ENCODE assay signal across 34 cellular contexts in genomic region chr5:3049261-3049660, GRCh38.
"Had no signal": no experiment of that assay in that cellular context is flagged by ENCODE, and none has a peak within 500 bp of the region (broad histone marks: within the 10 kb centered on the region; RNA-seq: fewer than 3 reads in every experiment).

No MANE protein-coding gene starts in this region.

- H3K27ac ChIP-seq: adrenal gland, body of pancreas, brain microvascular endothelial cell, breast epithelium, VCaP had no signal

- H3K36me3 Mint-ChIP-seq: activated CD4-positive, alpha-beta memory T cell treated with anti-CD3 and anti-CD28 coated beads for 36 hours; activated naive CD4-positive, alpha-beta T cell treated with anti-CD3 and anti-CD28 coated beads, Interleukin-2, amount 50 U/mL, for 72 hours; activated naive CD8-positive, alpha-beta T cell treated with anti-CD3 and anti-CD28 coated beads for 36 hours had no signal

- H3K27me3 Mint-ChIP-seq: activated B cell treated with CpG ODN at 0.5 μM for 24 hours; activated CD4-positive, alpha-beta memory T cell treated with anti-CD3 and anti-CD28 coated beads for 36 hours; activated CD4-positive, alpha-beta T cell treated with anti-CD3 and anti-CD28 coated beads, Interleukin-2, amount 10 ng/mL, durations not matched to agents 24 days and 14 days; activated CD8-positive, alpha-beta T cell treated with anti-CD3 and anti-CD28 coated beads for 36 hours; activated naive CD8-positive, alpha-beta T cell treated with anti-CD3 and anti-CD28 coated beads for 36 hours; activated T-helper 17 cell treated with anti-CD3 and anti-CD28 coated beads, Interleukin-2, amount 50 U/mL, for 72 hours had no signal

- DNase-seq: activated B cell treated with CpG ODN at 0.5 μM for 24 hours; activated CD4-positive, alpha-beta memory T cell treated with anti-CD3 and anti-CD28 coated beads for 36 hours; activated CD4-positive, alpha-beta T cell treated with anti-CD3 and anti-CD28 coated beads for 4 hours; activated CD4-positive, alpha-beta T cell treated with anti-CD3 and anti-CD28 coated beads, Interleukin-2, amount 10 ng/mL, durations not matched to agents 24 days and 14 days; activated CD4-positive, alpha-beta T cell treated with anti-CD3 and anti-CD28 coated beads, Interleukin-2, amount 50 U/mL, for 1 hour; activated CD4-positive, alpha-beta T cell treated with anti-CD3 and anti-CD28 coated beads, Interleukin-2, amount 50 U/mL, for 4 hours; activated CD4-positive, CD25-positive, alpha-beta regulatory T cell treated with anti-CD3 and anti-CD28 coated beads, Interleukin-2, amount 50 U/mL, for 72 hours; activated CD8-positive, alpha-beta memory T cell treated with anti-CD3 and anti-CD28 coated beads, Interleukin-2, amount 50 U/mL, for 4 hours; activated CD8-positive, alpha-beta T cell treated with anti-CD3 and anti-CD28 coated beads for 36 hours; activated effector memory CD4-positive, alpha-beta T cell treated with anti-CD3 and anti-CD28 coated beads, Interleukin-2, amount 50 U/mL, for 16 hours; activated gamma-delta T cell treated with Interleukin-2 at 50 U/mL for 16 hours; activated naive CD4-positive, alpha-beta T cell; activated naive CD4-positive, alpha-beta T cell treated with anti-CD3 and anti-CD28 coated beads for 36 hours; activated naive CD4-positive, alpha-beta T cell treated with anti-CD3 and anti-CD28 coated beads, Interleukin-2, amount 50 U/mL, for 16 hours; activated naive CD8-positive, alpha-beta T cell treated with anti-CD3 and anti-CD28 coated beads for 36 hours; activated T-cell treated with anti-CD3 and anti-CD28 coated beads for 4 hours; activated T-cell treated with anti-CD3 and anti-CD28 coated beads, Interleukin-2, amount 50 U/mL, for 1 hour; activated T-cell treated with anti-CD3 and anti-CD28 coated beads, Interleukin-2, amount 50 U/mL, for 4 hours; activated T-cell treated with anti-CD3 and anti-CD28 coated beads, Interleukin-2, amount 50 U/mL, for 72 hours; amniotic stem cell; aorta; body of pancreas; brain microvascular endothelial cell; central memory CD4-positive, alpha-beta T cell; T-helper 2 cell; T-helper 9 cell had no signal

- H3K27ac Mint-ChIP-seq: activated B cell treated with CpG ODN at 0.5 μM for 24 hours; activated CD4-positive, alpha-beta memory T cell treated with anti-CD3 and anti-CD28 coated beads for 36 hours; activated CD4-positive, alpha-beta T cell treated with anti-CD3 and anti-CD28 coated beads, Interleukin-2, amount 10 ng/mL, durations not matched to agents 24 days and 14 days; activated CD8-positive, alpha-beta T cell treated with anti-CD3 and anti-CD28 coated beads for 36 hours; activated naive CD4-positive, alpha-beta T cell treated with anti-CD3 and anti-CD28 coated beads for 36 hours; activated naive CD4-positive, alpha-beta T cell treated with anti-CD3 and anti-CD28 coated beads, Interleukin-2, amount 50 U/mL, for 72 hours; activated naive CD8-positive, alpha-beta T cell treated with anti-CD3 and anti-CD28 coated beads for 36 hours; activated T-cell treated with anti-CD3 and anti-CD28 coated beads, Interleukin-2, amount 50 U/mL, for 72 hours; activated T-helper 1 cell treated with anti-CD3 and anti-CD28 coated beads, Interleukin-12 subunit alpha, Interleukin-12 subunit beta, Interleukin-2, Interleukin-4 antibody, amounts not matched to agents 30 ng/mL and 10 ng/mL and 1 ng/mL, durations not matched to agents 14 hours and 24 hours and 36 hours; activated T-helper 17 cell treated with anti-CD3 and anti-CD28 coated beads, Interleukin-2, amount 50 U/mL, for 72 hours; T-helper 1 cell treated with Interleukin-12 subunit alpha and Interleukin-12 subunit beta and Interleukin-4 antibody, amounts not matched to agents 30 μg/mL and 1 μg/mL, for 36 hours; T-helper 2 cell treated with Interferon-gamma antibody and Interleukin-4, amounts not matched to agents 5 μg/mL and 100 μg/mL, for 36 hours had no signal

- H3K9me3 Mint-ChIP-seq: activated CD8-positive, alpha-beta T cell treated with anti-CD3 and anti-CD28 coated beads for 36 hours; activated T-cell treated with anti-CD3 and anti-CD28 coated beads, Interleukin-2, amount 50 U/mL, for 4 hours; activated T-cell treated with anti-CD3 and anti-CD28 coated beads, Interleukin-2, amount 50 U/mL, for 72 hours had no signal

- H3K4me1 Mint-ChIP-seq: activated B cell treated with CpG ODN at 0.5 μM for 24 hours; activated CD4-positive, alpha-beta T cell treated with anti-CD3 and anti-CD28 coated beads, Interleukin-2, amount 10 ng/mL, durations not matched to agents 24 days and 14 days; activated naive CD8-positive, alpha-beta T cell treated with anti-CD3 and anti-CD28 coated beads for 36 hours; activated T-helper 17 cell treated with anti-CD3 and anti-CD28 coated beads, Interleukin-2, amount 50 U/mL, for 72 hours had no signal

- ATAC-seq: activated CD8-positive, alpha-beta T cell treated with anti-CD3 and anti-CD28 coated beads for 36 hours; activated naive CD4-positive, alpha-beta T cell treated with anti-CD3 and anti-CD28 coated beads, Interleukin-2, amount 50 U/mL, for 72 hours; activated T-cell treated with anti-CD3 and anti-CD28 coated beads, Interleukin-2, amount 50 U/mL, for 4 hours; activated T-cell treated with anti-CD3 and anti-CD28 coated beads, Interleukin-2, amount 50 U/mL, for 72 hours; activated T-helper 17 cell treated with anti-CD3 and anti-CD28 coated beads, Interleukin-2, amount 50 U/mL, for 72 hours; body of pancreas had no signal

- H3K4me3 ChIP-seq: adrenal gland, body of pancreas, breast epithelium had no signal

- H3K4me3 Mint-ChIP-seq: activated B cell treated with CpG ODN at 0.5 μM for 24 hours; activated CD4-positive, alpha-beta memory T cell treated with anti-CD3 and anti-CD28 coated beads for 36 hours; activated CD4-positive, alpha-beta T cell treated with anti-CD3 and anti-CD28 coated beads, Interleukin-2, amount 10 ng/mL, durations not matched to agents 24 days and 14 days; activated CD8-positive, alpha-beta T cell treated with anti-CD3 and anti-CD28 coated beads for 36 hours; activated naive CD4-positive, alpha-beta T cell treated with anti-CD3 and anti-CD28 coated beads for 36 hours; activated naive CD8-positive, alpha-beta T cell treated with anti-CD3 and anti-CD28 coated beads for 36 hours; activated T-cell treated with anti-CD3 and anti-CD28 coated beads, Interleukin-2, amount 50 U/mL, for 4 hours; activated T-cell treated with anti-CD3 and anti-CD28 coated beads, Interleukin-2, amount 50 U/mL, for 72 hours; activated T-helper 1 cell treated with anti-CD3 and anti-CD28 coated beads, Interleukin-12 subunit alpha, Interleukin-12 subunit beta, Interleukin-2, Interleukin-4 antibody, amounts not matched to agents 30 ng/mL and 10 ng/mL and 1 ng/mL, durations not matched to agents 14 hours and 24 hours and 36 hours; activated T-helper 17 cell treated with anti-CD3 and anti-CD28 coated beads, Interleukin-2, amount 50 U/mL, for 72 hours; T-helper 1 cell treated with Interleukin-12 subunit alpha and Interleukin-12 subunit beta and Interleukin-4 antibody, amounts not matched to agents 30 μg/mL and 1 μg/mL, for 36 hours; T-helper 2 cell treated with Interferon-gamma antibody and Interleukin-4, amounts not matched to agents 5 μg/mL and 100 μg/mL, for 36 hours had no signal
